In genomic region chrX:154459843-154460242, GRCh38 we compare ENCODE assay signal across 1 cellular context.
A peak's percentile ranks its signal among the peaks of the same experiment; 100 is the strongest.
TF ChIP-seq lines count a peak whose summit lies in the region.

No MANE protein-coding gene starts in this region.

TF ChIP-seq in HEK293, 187 proteins besides CTCF, POLR2A, EP300 and RAD21 (continued from another document):
- TF ChIP-seq ZBTB49 (tag by site-specific recombination; IDR thresholded peaks at IDR 0.05; ENCODE audit: low read depth) (no peak), SP7 (tag by site-specific recombination; IDR thresholded peaks at IDR 0.05) (0 out of 2 replicates have a peak, but pooled peaks have one; percentile 19), PRDM4 (tag by site-specific recombination; IDR thresholded peaks at IDR 0.05) (no peak), ZNF623 (tag by site-specific recombination; IDR thresholded peaks at IDR 0.05) (no peak), ZNF175 (tag by site-specific recombination; IDR thresholded peaks at IDR 0.05) (no peak), SP2 (tag by site-specific recombination; IDR thresholded peaks at IDR 0.05) (peak; percentile 7; the same call in 1 of the 2 replicates), ZFHX2 (tag by site-specific recombination; conservative IDR thresholded peaks at IDR 0.05) (peak; percentile 49), ZBTB10 (tag by site-specific recombination; IDR thresholded peaks at IDR 0.05) (no peak)
